In the genomic region with DNA sequence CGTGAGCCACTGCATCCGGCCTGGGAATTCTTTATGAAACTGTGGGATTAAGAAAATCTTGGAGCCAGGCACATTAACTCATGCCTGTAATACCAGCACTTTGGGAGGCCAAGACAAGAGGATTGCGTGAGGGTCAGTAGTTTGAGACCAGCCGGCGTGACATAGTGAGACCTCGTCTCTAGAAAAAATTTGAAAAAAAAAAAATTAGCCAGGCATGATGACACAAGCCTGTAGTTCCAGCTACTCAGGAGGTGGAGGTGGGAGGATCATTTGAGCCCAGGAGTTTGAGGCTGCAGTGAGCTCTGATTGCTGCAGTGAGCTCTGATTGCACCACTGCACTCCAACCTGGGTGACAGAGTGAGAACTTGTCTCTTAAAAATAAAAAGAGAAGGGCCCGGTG, we compare ENCODE assay signal across 27 cellular contexts.
"Had no signal": no experiment of that assay in that cellular context is flagged by ENCODE, and none has a peak within 500 bp of the region (broad histone marks: within the 10 kb centered on the region; RNA-seq: fewer than 3 reads in every experiment).

No MANE protein-coding gene starts in this region.

- H3K27me3 ChIP-seq: stomach, suprapubic skin, testis, thyroid gland, tibial nerve, transverse colon, upper lobe of left lung, upper lobe of right lung, uterus, vagina had no signal

- H3K9me3 ChIP-seq: stomach, suprapubic skin, testis, thoracic aorta, thyroid gland, tibial nerve, transverse colon, upper lobe of left lung, upper lobe of right lung, uterus, vagina had no signal

- H3K4me3 Mint-ChIP-seq: stimulated activated effector memory CD8-positive, alpha-beta T cell treated with anti-CD3 and anti-CD28 coated beads, Interleukin-12 subunit alpha, Interleukin-12 subunit beta, amount 100 ng/mL, for 72 hours; stimulated activated memory B cell treated with anti-CD40 and anti-IgM and Interleukin-4, amounts not matched to agents 10 μg/mL and 1 μg/mL and 100 μg/mL, for 72 hours; stimulated activated naive B cell treated with anti-CD40 and anti-IgM and Interleukin-4, amounts not matched to agents 10 μg/mL and 1 μg/mL and 100 μg/mL, for 72 hours; stimulated activated naive CD8-positive, alpha-beta T cell treated with anti-CD3 and anti-CD28 coated beads, Interleukin-15, amount 100 ng/mL, for 72 hours; stimulated activated naive CD8-positive, alpha-beta T cell treated with anti-CD3 and anti-CD28 coated beads, Interleukin-15, Interleukin-2, amounts not matched to agents 100 ng/mL and 50 ng/mL, for 24 hours; type B pancreatic cell had no signal

- H3K9me3 Mint-ChIP-seq: stimulated activated effector memory CD8-positive, alpha-beta T cell treated with anti-CD3 and anti-CD28 coated beads, Interleukin-12 subunit alpha, Interleukin-12 subunit beta, amount 100 ng/mL, for 72 hours; stimulated activated memory B cell treated with anti-CD40 and anti-IgM and Interleukin-4, amounts not matched to agents 10 μg/mL and 1 μg/mL and 100 μg/mL, for 72 hours; stimulated activated naive B cell treated with anti-CD40 and anti-IgM and Interleukin-4, amounts not matched to agents 10 μg/mL and 1 μg/mL and 100 μg/mL, for 72 hours; stimulated activated naive CD8-positive, alpha-beta T cell treated with anti-CD3 and anti-CD28 coated beads, Interleukin-15, amount 100 ng/mL, for 72 hours; stimulated activated naive CD8-positive, alpha-beta T cell treated with anti-CD3 and anti-CD28 coated beads, Interleukin-15, Interleukin-2, amounts not matched to agents 100 ng/mL and 50 ng/mL, for 24 hours; type B pancreatic cell had no signal

- H3K4me1 Mint-ChIP-seq: stimulated activated effector memory CD8-positive, alpha-beta T cell treated with anti-CD3 and anti-CD28 coated beads, Interleukin-12 subunit alpha, Interleukin-12 subunit beta, amount 100 ng/mL, for 72 hours; stimulated activated memory B cell treated with anti-CD40 and anti-IgM and Interleukin-4, amounts not matched to agents 10 μg/mL and 1 μg/mL and 100 μg/mL, for 72 hours; stimulated activated naive B cell treated with anti-CD40 and anti-IgM and Interleukin-4, amounts not matched to agents 10 μg/mL and 1 μg/mL and 100 μg/mL, for 72 hours; stimulated activated naive CD8-positive, alpha-beta T cell treated with anti-CD3 and anti-CD28 coated beads, Interleukin-15, amount 100 ng/mL, for 72 hours had no signal

- DNase-seq: stimulated activated CD4-positive, alpha-beta T cell treated with anti-CD3 and anti-CD28 coated beads, Interleukin-1b, Interleukin-23, amount 100 ng/mL, for 48 hours; stimulated activated CD4-positive, alpha-beta T cell treated with anti-CD3 and anti-CD28 coated beads, Interleukin-2, amount 100 ng/mL, for 24 hours; stimulated activated CD4-positive, alpha-beta T cell treated with anti-CD3 and anti-CD28 coated beads, Interleukin-2, amount 100 ng/mL, for 48 hours; stimulated activated CD4-positive, alpha-beta T cell treated with anti-CD3 and anti-CD28 coated beads, Interleukin-4, amount 100 ng/mL, for 1 hour; stimulated activated CD4-positive, alpha-beta T cell treated with anti-CD3 and anti-CD28 coated beads, Interleukin-4, amount 100 ng/mL, for 24 hours; stimulated activated CD4-positive, alpha-beta T cell treated with anti-CD3 and anti-CD28 coated beads, Interleukin-4, amount 100 ng/mL, for 4 hours; stimulated activated naive B cell treated with anti-CD40 and anti-IgM and Interleukin-4, amounts not matched to agents 10 μg/mL and 1 μg/mL and 100 μg/mL, for 72 hours; stimulated activated naive CD4-positive, alpha-beta T cell; stimulated activated naive CD4-positive, alpha-beta T cell treated with Interleukin-2 at 50 U/mL for 16 hours; stimulated activated naive CD8-positive, alpha-beta T cell treated with anti-CD3 and anti-CD28 coated beads, Interleukin-15, amount 100 ng/mL, for 72 hours; stimulated activated naive CD8-positive, alpha-beta T cell treated with anti-CD3 and anti-CD28 coated beads, Interleukin-15, Interleukin-2, amounts not matched to agents 100 U/mL and 50 U/mL, for 24 hours; stomach; substantia nigra; testis; thyroid gland; transverse colon; upper lobe of right lung; uterus had no signal

- H3K27me3 Mint-ChIP-seq: stimulated activated memory B cell treated with anti-CD40 and anti-IgM and Interleukin-4, amounts not matched to agents 10 μg/mL and 1 μg/mL and 100 μg/mL, for 72 hours; stimulated activated naive CD8-positive, alpha-beta T cell treated with anti-CD3 and anti-CD28 coated beads, Interleukin-15, amount 100 ng/mL, for 72 hours; stimulated activated naive CD8-positive, alpha-beta T cell treated with anti-CD3 and anti-CD28 coated beads, Interleukin-15, Interleukin-2, amounts not matched to agents 100 ng/mL and 50 ng/mL, for 24 hours; type B pancreatic cell had no signal

- H3K36me3 Mint-ChIP-seq: stimulated activated effector memory CD8-positive, alpha-beta T cell treated with anti-CD3 and anti-CD28 coated beads, Interleukin-12 subunit alpha, Interleukin-12 subunit beta, amount 100 ng/mL, for 72 hours; stimulated activated memory B cell treated with anti-CD40 and anti-IgM and Interleukin-4, amounts not matched to agents 10 μg/mL and 1 μg/mL and 100 μg/mL, for 72 hours; stimulated activated naive B cell treated with anti-CD40 and anti-IgM and Interleukin-4, amounts not matched to agents 10 μg/mL and 1 μg/mL and 100 μg/mL, for 72 hours; type B pancreatic cell had no signal

- H3K27ac ChIP-seq: stomach, suprapubic skin, testis, thoracic aorta, thyroid gland, tibial nerve, transverse colon, upper lobe of left lung, upper lobe of right lung, uterus, vagina had no signal

- H3K4me3 ChIP-seq: stomach, suprapubic skin, testis, thoracic aorta, thyroid gland, tibial nerve, transverse colon, upper lobe of left lung, upper lobe of right lung, uterus, vagina had no signal

- H3K27ac Mint-ChIP-seq: stimulated activated effector memory CD8-positive, alpha-beta T cell treated with anti-CD3 and anti-CD28 coated beads, Interleukin-12 subunit alpha, Interleukin-12 subunit beta, amount 100 ng/mL, for 72 hours; stimulated activated memory B cell treated with anti-CD40 and anti-IgM and Interleukin-4, amounts not matched to agents 10 μg/mL and 1 μg/mL and 100 μg/mL, for 72 hours; stimulated activated naive B cell treated with anti-CD40 and anti-IgM and Interleukin-4, amounts not matched to agents 10 μg/mL and 1 μg/mL and 100 μg/mL, for 72 hours; stimulated activated naive CD8-positive, alpha-beta T cell treated with anti-CD3 and anti-CD28 coated beads, Interleukin-15, amount 100 ng/mL, for 72 hours; stimulated activated naive CD8-positive, alpha-beta T cell treated with anti-CD3 and anti-CD28 coated beads, Interleukin-15, Interleukin-2, amounts not matched to agents 100 ng/mL and 50 ng/mL, for 24 hours; type B pancreatic cell had no signal

- ATAC-seq: stimulated activated effector memory CD8-positive, alpha-beta T cell treated with anti-CD3 and anti-CD28 coated beads, Interleukin-12 subunit alpha, Interleukin-12 subunit beta, amount 100 ng/mL, for 72 hours; stimulated activated memory B cell treated with anti-CD40 and anti-IgM and Interleukin-4, amounts not matched to agents 10 μg/mL and 1 μg/mL and 100 μg/mL, for 72 hours; stimulated activated naive B cell treated with anti-CD40 and anti-IgM and Interleukin-4, amounts not matched to agents 10 μg/mL and 1 μg/mL and 100 μg/mL, for 72 hours; stimulated activated naive CD8-positive, alpha-beta T cell treated with anti-CD3 and anti-CD28 coated beads, Interleukin-15, amount 100 ng/mL, for 72 hours; stimulated activated naive CD8-positive, alpha-beta T cell treated with anti-CD3 and anti-CD28 coated beads, Interleukin-15, Interleukin-2, amounts not matched to agents 100 U/mL and 50 U/mL, for 24 hours; upper lobe of right lung had no signal

- H3K4me1 ChIP-seq: stomach, suprapubic skin, testis, thyroid gland, transverse colon, upper lobe of left lung, upper lobe of right lung, uterus, vagina had no signal

- H3K36me3 ChIP-seq: stomach, suprapubic skin, thoracic aorta, thyroid gland, tibial nerve, transverse colon, upper lobe of left lung, upper lobe of right lung, uterus, vagina had no signal
